In the genomic region with DNA sequence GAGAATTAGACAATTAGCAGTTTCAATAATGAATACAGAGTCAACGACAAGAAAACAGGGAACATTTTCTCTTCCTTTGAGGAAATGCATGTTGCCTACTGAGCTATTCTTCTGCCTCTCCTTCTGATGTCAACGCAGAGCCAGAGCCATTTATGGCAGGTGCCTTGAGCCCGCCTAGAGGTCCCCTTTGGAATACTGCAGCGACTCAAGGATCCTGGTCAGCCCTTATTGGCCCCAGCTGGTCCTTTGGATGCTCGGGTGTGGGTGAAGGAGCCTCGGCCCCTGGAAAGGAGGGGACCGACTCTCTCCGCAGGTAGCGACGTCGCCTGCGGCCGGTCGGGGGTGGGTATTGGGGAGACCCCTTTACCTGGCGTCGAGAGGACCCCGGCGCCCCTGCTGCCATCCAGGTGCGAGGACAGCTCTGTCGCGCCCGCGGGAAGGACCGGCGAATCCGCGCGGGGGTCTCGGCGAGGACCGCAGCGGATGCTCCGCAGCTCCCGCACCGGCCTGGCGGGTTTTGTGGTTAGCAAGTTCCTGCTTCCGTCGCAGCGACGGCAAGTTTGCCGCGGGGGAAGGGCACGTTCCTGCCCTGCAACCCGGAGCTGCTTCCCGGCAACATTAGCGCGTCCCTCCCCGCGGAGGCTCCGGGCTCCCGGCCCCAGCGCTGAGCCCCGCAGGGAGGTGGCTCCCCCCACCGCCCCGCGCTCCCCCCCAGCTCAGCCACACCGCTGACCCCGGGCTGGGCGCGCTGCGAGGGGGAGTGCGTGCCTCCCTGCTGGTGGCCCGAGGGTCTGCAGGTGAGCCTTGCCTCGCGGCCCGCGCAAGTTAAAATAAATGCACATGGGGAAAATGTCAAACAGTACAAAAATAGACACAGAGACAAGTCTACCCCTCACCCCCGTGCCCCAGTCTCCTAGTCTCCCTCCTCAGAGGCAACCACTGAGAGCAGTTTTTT, we compare ENCODE assay signal across 8 cellular contexts. TPM values are rescaled to one million over a fixed set of nuclear protein-coding genes. Genes with fewer than 3 reads are reported as not detected.
DNase-seq lines count a peak whose midpoint lies in the region; ATAC-seq lines count a peak whose summit lies in the region.

TSS of gene MANSC1 (minus strand) at position 532 of the 955 bp plus-strand sequence. CDS start 6,928 bp downstream, outside the sequence.

- no peaks in the 10 kb centered on the region for H3K27me3 Mint-ChIP-seq in activated T-helper 1 cell treated with anti-CD3 and anti-CD28 coated beads, Interleukin-12 subunit alpha, Interleukin-12 subunit beta, Interleukin-2, Interleukin-4 antibody, amounts not matched to agents 30 ng/mL and 10 ng/mL and 1 ng/mL, durations not matched to agents 14 hours and 24 hours and 36 hours (ENCODE audit: insufficient read depth)

- H3K9me3 ChIP-seq in mucosa of stomach (ENCODE audit: control insufficient read depth, low read length), result no peaks in the 10 kb centered on the region

- no peaks in the 10 kb centered on the region for H3K9me3 Mint-ChIP-seq in activated T-helper 1 cell treated with anti-CD3 and anti-CD28 coated beads, Interleukin-12 subunit alpha, Interleukin-12 subunit beta, Interleukin-2, Interleukin-4 antibody, amounts not matched to agents 30 ng/mL and 10 ng/mL and 1 ng/mL, durations not matched to agents 14 hours and 24 hours and 36 hours

- H3K27ac Mint-ChIP-seq in activated T-helper 1 cell treated with anti-CD3 and anti-CD28 coated beads, Interleukin-12 subunit alpha, Interleukin-12 subunit beta, Interleukin-2, Interleukin-4 antibody, amounts not matched to agents 30 ng/mL and 10 ng/mL and 1 ng/mL, durations not matched to agents 14 hours and 24 hours and 36 hours, result peak within 1 kb of the TSS; percentile 75

- peak; percentile 75 for ATAC-seq in esophagus mucosa
- ATAC-seq in stimulated activated naive CD8-positive, alpha-beta T cell treated with anti-CD3 and anti-CD28 coated beads, Interleukin-15, Interleukin-2, amounts not matched to agents 100 U/mL and 50 U/mL, for 24 hours, result peak; percentile 72
- no peak for ATAC-seq in HG02938 (IDR thresholded peaks at IDR 0.05; ENCODE audit: unreplicated experiment)

- H3K4me1 Mint-ChIP-seq in activated T-helper 1 cell treated with anti-CD3 and anti-CD28 coated beads, Interleukin-12 subunit alpha, Interleukin-12 subunit beta, Interleukin-2, Interleukin-4 antibody, amounts not matched to agents 30 ng/mL and 10 ng/mL and 1 ng/mL, durations not matched to agents 14 hours and 24 hours and 36 hours (ENCODE audit: low read depth), result peaks cover 21% of the 10 kb centered on the region

- H3K36me3 ChIP-seq in mucosa of stomach (ENCODE audit: control insufficient read depth, insufficient read depth, low read length), result no peaks in the 10 kb centered on the region

- H3K27me3 ChIP-seq in mucosa of stomach (ENCODE audit: control insufficient read depth, insufficient read depth, low read length), result no peaks in the 10 kb centered on the region

- peak within 1 kb of the TSS; percentile 75 for H3K4me3 Mint-ChIP-seq in activated T-helper 1 cell treated with anti-CD3 and anti-CD28 coated beads, Interleukin-12 subunit alpha, Interleukin-12 subunit beta, Interleukin-2, Interleukin-4 antibody, amounts not matched to agents 30 ng/mL and 10 ng/mL and 1 ng/mL, durations not matched to agents 14 hours and 24 hours and 36 hours

- H3K4me3 ChIP-seq in mucosa of stomach (ENCODE audit: low read length), result peak within 1 kb of the TSS; percentile 70

- H3K9ac ChIP-seq in mucosa of stomach (ENCODE audit: low read length), result peak within 1 kb of the TSS; percentile 96

- no peaks in the 10 kb centered on the region for H3K36me3 Mint-ChIP-seq in activated T-helper 1 cell treated with anti-CD3 and anti-CD28 coated beads, Interleukin-12 subunit alpha, Interleukin-12 subunit beta, Interleukin-2, Interleukin-4 antibody, amounts not matched to agents 30 ng/mL and 10 ng/mL and 1 ng/mL, durations not matched to agents 14 hours and 24 hours and 36 hours (ENCODE audit: low read depth)

- DNase-seq in Ammon's horn (ENCODE audit: low spot score) (peak; percentile 81), HCEC 1CT (peak; percentile 24), NCI-H82 treated with DMSO at 0.1 percent for 48 hours (lab: John Stamatoyannopoulos, UW; ENCODE audit: unreplicated experiment) (peak; percentile 15)
- peak; percentile 38 for DNase-seq in activated T-helper 1 cell treated with anti-CD3 and anti-CD28 coated beads, Interleukin-12 subunit alpha, Interleukin-12 subunit beta, Interleukin-2, Interleukin-4 antibody, amounts not matched to agents 30 ng/mL and 10 ng/mL and 1 ng/mL, durations not matched to agents 14 hours and 24 hours and 36 hours (ENCODE audit: low spot score)
- DNase-seq in stimulated activated naive CD8-positive, alpha-beta T cell treated with anti-CD3 and anti-CD28 coated beads, Interleukin-15, Interleukin-2, amounts not matched to agents 100 U/mL and 50 U/mL, for 24 hours, result peak; percentile 56

- peaks cover 12% of the 10 kb centered on the region for H3K4me1 ChIP-seq in mucosa of stomach (ENCODE audit: control insufficient read depth, insufficient read depth, low read length)

- intact Hi-C loops in activated T-helper 1 cell treated with anti-CD3 and anti-CD28 coated beads, Interleukin-12 subunit alpha, Interleukin-12 subunit beta, Interleukin-2, Interleukin-4 antibody, amounts not matched to agents 30 ng/mL and 10 ng/mL and 1 ng/mL, durations not matched to agents 14 hours and 24 hours and 36 hours (cut with micrococcal nuclease), result loop anchor here (10.0 kb wide), 2 partner anchors 755 to 1175 kb away; partner anchors contain the start of genes GSG1 and SMIM10L1

RNA-seq across cellular contexts. Expression of gene MANSC1, which starts in this region (rescaled TPM):
- total RNA-seq in activated T-helper 1 cell treated with anti-CD3 and anti-CD28 coated beads, Interleukin-12 subunit alpha, Interleukin-12 subunit beta, Interleukin-2, Interleukin-4 antibody, amounts not matched to agents 30 ng/mL and 10 ng/mL and 1 ng/mL, durations not matched to agents 14 hours and 24 hours and 36 hours, result 0.83 and 1.4 TPM in 2 replicates
- 47.8 TPM for total RNA-seq in esophagus mucosa

Comparison
In these comparisons a context has a peak if more than half of its experiments do, and no peak if none do; other contexts are left out.
1. RNA of gene MANSC1 (total RNA-seq): 47.8 TPM in esophagus mucosa (single experiment); 0.83 to 1.4 TPM in activated T-helper 1 cell treated with anti-CD3 and anti-CD28 coated beads, Interleukin-12 subunit alpha, Interleukin-12 subunit beta, Interleukin-2, Interleukin-4 antibody, amounts not matched to agents 30 ng/mL and 10 ng/mL and 1 ng/mL, durations not matched to agents 14 hours and 24 hours and 36 hours; every median in the first group is over 10 times any median in the second.
2. DNase-seq: peak in every context shown above with its lines; median percentile 81 in Ammon's horn; 56 in stimulated activated naive CD8-positive, alpha-beta T cell treated with anti-CD3 and anti-CD28 coated beads, Interleukin-15, Interleukin-2, amounts not matched to agents 100 U/mL and 50 U/mL, for 24 hours; 38 in activated T-helper 1 cell treated with anti-CD3 and anti-CD28 coated beads, Interleukin-12 subunit alpha, Interleukin-12 subunit beta, Interleukin-2, Interleukin-4 antibody, amounts not matched to agents 30 ng/mL and 10 ng/mL and 1 ng/mL, durations not matched to agents 14 hours and 24 hours and 36 hours; 24 in HCEC 1CT; 15 in NCI-H82 treated with DMSO at 0.1 percent for 48 hours.